Comparison of ENCODE assay signal across 8 cellular contexts in genomic region chr6:143279385-143279784, GRCh38.
A peak's percentile ranks its signal among the peaks of the same experiment; 100 is the strongest.
DNase-seq lines count a peak whose midpoint lies in the region; ATAC-seq and TF ChIP-seq lines count a peak whose summit lies in the region.

No MANE protein-coding gene starts in this region.

- no peaks in the 10 kb centered on the region for H3K27me3 ChIP-seq in Peyer's patch
- H3K27me3 ChIP-seq in cardiac muscle cell, result no peaks in the 10 kb centered on the region

- H3K4me3 ChIP-seq in Peyer's patch (no peak overlapping the region), cardiac muscle cell (no peak overlapping the region)

- H3K4me1 ChIP-seq in Peyer's patch, result no peaks in the 10 kb centered on the region
- no peaks in the 10 kb centered on the region for H3K4me1 ChIP-seq in cardiac muscle cell (ENCODE audit: low read depth)

- DNase-seq in stimulated activated CD4-positive, alpha-beta T cell treated with anti-CD3 and anti-CD28 coated beads, Interleukin-4, amount 100 ng/mL, for 1 hour, result peak; percentile 4
- no peak for DNase-seq in stimulated activated CD4-positive, alpha-beta T cell treated with anti-CD3 and anti-CD28 coated beads, Interleukin-2, amount 100 ng/mL, for 48 hours
- DNase-seq in Peyer's patch, result peak in 1 of 3 donors; percentile 51
- peak; percentile 23 to 28 for DNase-seq in cardiac muscle cell (ENCODE audit: low read depth in 1 of 2, low spot score in 1 of 2)
- no peak for DNase-seq in ecto neural progenitor cell (ENCODE audit: low spot score)
- DNase-seq in AG08396 (ENCODE audit: low spot score), result no peak

- H3K36me3 ChIP-seq in Peyer's patch (no peaks in the 10 kb centered on the region), cardiac muscle cell (no peaks in the 10 kb centered on the region)

- TF ChIP-seq CTCF in Peyer's patch (IDR thresholded peaks at IDR 0.05), result peak in 4 of 6 experiments; percentile 12 to 56 (median 48)
- TF ChIP-seq CTCF in cardiac muscle cell (IDR thresholded peaks at IDR 0.05; ENCODE audit: low read depth, low read length), result peak; percentile 31

- ATAC-seq in HG03196 (IDR thresholded peaks at IDR 0.05; ENCODE audit: unreplicated experiment) (no peak), GM18870 (IDR thresholded peaks at IDR 0.05; ENCODE audit: unreplicated experiment) (no peak)

- no peak overlapping the region for H3K27ac ChIP-seq in Peyer's patch
- no peak overlapping the region for H3K27ac ChIP-seq in cardiac muscle cell

- H3K9me3 ChIP-seq in Peyer's patch (no peaks in the 10 kb centered on the region), cardiac muscle cell (ENCODE audit: low read depth) (no peaks in the 10 kb centered on the region)

- no peak for TF ChIP-seq POLR2A in Peyer's patch (IDR thresholded peaks at IDR 0.05)

Comparison
In these comparisons a context has a peak if more than half of its experiments do, and no peak if none do; other contexts are left out.
1. DNase-seq: peak in stimulated activated CD4-positive, alpha-beta T cell treated with anti-CD3 and anti-CD28 coated beads, Interleukin-4, amount 100 ng/mL, for 1 hour (single experiment) and cardiac muscle cell (2 of 2); none in stimulated activated CD4-positive, alpha-beta T cell treated with anti-CD3 and anti-CD28 coated beads, Interleukin-2, amount 100 ng/mL, for 48 hours (0 of 2), ecto neural progenitor cell (single experiment) and AG08396 (single experiment).